ENCODE assay signal across 16 cellular contexts in genomic region chr21:45699966-45700365, GRCh38. TPM values are rescaled to one million over a fixed set of nuclear protein-coding genes. Genes with fewer than 3 reads are reported as not detected.
A peak's percentile ranks its signal among the peaks of the same experiment; 100 is the strongest.
DNase-seq lines count a peak whose midpoint lies in the region; ATAC-seq lines count a peak whose summit lies in the region.
"Had no signal": no experiment of that assay in that cellular context is flagged by ENCODE, and none has a peak within 500 bp of the region (broad histone marks: within the 10 kb centered on the region; RNA-seq: fewer than 3 reads in every experiment).

No MANE protein-coding gene starts in this region.

- intact Hi-C loops in activated CD4-positive, alpha-beta memory T cell treated with anti-CD3 and anti-CD28 coated beads for 36 hours (cut with micrococcal nuclease): loop anchor here (2.0 kb wide), 2 partner anchors 109 to 119 kb away; no protein-coding TSS in a partner anchor

- no peaks in the 10 kb centered on the region for H3K27me3 Mint-ChIP-seq in activated CD4-positive, alpha-beta memory T cell treated with anti-CD3 and anti-CD28 coated beads for 36 hours
- H3K27me3 Mint-ChIP-seq in activated CD4-positive, alpha-beta memory T cell treated with anti-CD3 and anti-CD28 coated beads, Interleukin-2, amount 10 ng/mL, durations not matched to agents 7 days and 5 days: peaks cover 3% of the 10 kb centered on the region

- POLR2A ChIA-PET in activated CD4-positive, alpha-beta memory T cell treated with anti-CD3 and anti-CD28 coated beads for 36 hours (lab: Charles Lee): no interaction called here
- POLR2A ChIA-PET in activated CD4-positive, alpha-beta memory T cell treated with anti-CD3 and anti-CD28 coated beads, Interleukin-2, amount 10 ng/mL, durations not matched to agents 7 days and 5 days (lab: Charles Lee): no interaction called here

- no peak for DNase-seq in activated CD4-positive, alpha-beta memory T cell treated with anti-CD3 and anti-CD28 coated beads for 36 hours
- DNase-seq in activated CD4-positive, alpha-beta memory T cell treated with anti-CD3 and anti-CD28 coated beads, Interleukin-2, amount 10 ng/mL, durations not matched to agents 7 days and 5 days: no peak
- DNase-seq in AG08395 (ENCODE audit: low spot score) (peak; percentile 43), GM04503 (ENCODE audit: low read depth) (peak; percentile 14), COLO668 (lab: John Stamatoyannopoulos, UW; ENCODE audit: unreplicated experiment) (no peak)
- DNase-seq in activated naive CD4-positive, alpha-beta T cell treated with anti-CD3 and anti-CD28 coated beads, Interleukin-2, amount 50 U/mL, for 72 hours (ENCODE audit: low spot score in 2 of 2): no peak
- DNase-seq: NCI-H1436, NCI-H2029, NCI-H2171, NCI-H446 treated with DMSO at 0.1 percent for 48 hours, NCI-H774 had no signal

- H3K36me3 Mint-ChIP-seq in activated CD4-positive, alpha-beta memory T cell treated with anti-CD3 and anti-CD28 coated beads for 36 hours: peaks cover 7% of the 10 kb centered on the region
- H3K36me3 Mint-ChIP-seq in activated CD4-positive, alpha-beta memory T cell treated with anti-CD3 and anti-CD28 coated beads, Interleukin-2, amount 10 ng/mL, durations not matched to agents 7 days and 5 days (ENCODE audit: low read depth): peaks cover 6% of the 10 kb centered on the region
- peaks cover 0 to 31% of the 10 kb centered on the region in 2 donors for H3K36me3 Mint-ChIP-seq in activated naive CD4-positive, alpha-beta T cell treated with anti-CD3 and anti-CD28 coated beads, Interleukin-2, amount 50 U/mL, for 72 hours
- H3K36me3 Mint-ChIP-seq: CD14-positive monocyte had no signal

- ATAC-seq in activated naive CD4-positive, alpha-beta T cell treated with anti-CD3 and anti-CD28 coated beads, Interleukin-2, amount 50 U/mL, for 72 hours: peak in 1 of 2 donors; percentile 48
- no peak for ATAC-seq in GM21367 (IDR thresholded peaks at IDR 0.05; ENCODE audit: unreplicated experiment)
- ATAC-seq in HG03565 (IDR thresholded peaks at IDR 0.05; ENCODE audit: unreplicated experiment): no peak
- ATAC-seq: GM12878, HepG2 had no signal

- peaks cover 19% of the 10 kb centered on the region for H3K4me1 Mint-ChIP-seq in activated CD4-positive, alpha-beta memory T cell treated with anti-CD3 and anti-CD28 coated beads for 36 hours (ENCODE audit: low read depth)
- H3K4me1 Mint-ChIP-seq in activated CD4-positive, alpha-beta memory T cell treated with anti-CD3 and anti-CD28 coated beads, Interleukin-2, amount 10 ng/mL, durations not matched to agents 7 days and 5 days: peaks cover 28% of the 10 kb centered on the region
- H3K4me1 Mint-ChIP-seq: CD14-positive monocyte had no signal

- H3K27ac Mint-ChIP-seq in activated CD4-positive, alpha-beta memory T cell treated with anti-CD3 and anti-CD28 coated beads for 36 hours: peak overlapping the region; percentile 60
- H3K27ac Mint-ChIP-seq in activated CD4-positive, alpha-beta memory T cell treated with anti-CD3 and anti-CD28 coated beads, Interleukin-2, amount 10 ng/mL, durations not matched to agents 7 days and 5 days: no peak overlapping the region
- H3K27ac Mint-ChIP-seq in activated naive CD4-positive, alpha-beta T cell treated with anti-CD3 and anti-CD28 coated beads, Interleukin-2, amount 50 U/mL, for 72 hours: peak overlapping the region; percentile 58 to 69
- H3K27ac Mint-ChIP-seq: CD14-positive monocyte had no signal

- CTCF ChIA-PET in activated CD4-positive, alpha-beta memory T cell treated with anti-CD3 and anti-CD28 coated beads for 36 hours (lab: Charles Lee): no interaction called here
- CTCF ChIA-PET in activated CD4-positive, alpha-beta memory T cell treated with anti-CD3 and anti-CD28 coated beads, Interleukin-2, amount 10 ng/mL, durations not matched to agents 7 days and 5 days (lab: Charles Lee): no interaction called here

- H3K9me3 Mint-ChIP-seq in activated CD4-positive, alpha-beta memory T cell treated with anti-CD3 and anti-CD28 coated beads for 36 hours: peaks cover 4% of the 10 kb centered on the region
- H3K9me3 Mint-ChIP-seq in activated CD4-positive, alpha-beta memory T cell treated with anti-CD3 and anti-CD28 coated beads, Interleukin-2, amount 10 ng/mL, durations not matched to agents 7 days and 5 days: peaks cover 7% of the 10 kb centered on the region
- peaks cover 5 to 15% of the 10 kb centered on the region in 2 donors for H3K9me3 Mint-ChIP-seq in activated naive CD4-positive, alpha-beta T cell treated with anti-CD3 and anti-CD28 coated beads, Interleukin-2, amount 50 U/mL, for 72 hours

- H3K4me3 Mint-ChIP-seq in activated CD4-positive, alpha-beta memory T cell treated with anti-CD3 and anti-CD28 coated beads for 36 hours: no peak overlapping the region
- no peak overlapping the region for H3K4me3 Mint-ChIP-seq in activated CD4-positive, alpha-beta memory T cell treated with anti-CD3 and anti-CD28 coated beads, Interleukin-2, amount 10 ng/mL, durations not matched to agents 7 days and 5 days
- H3K4me3 Mint-ChIP-seq: CD14-positive monocyte had no signal

RNA-seq across cellular contexts. Expression of gene PCBP3, which starts 56.4 kb away (rescaled TPM):
- 1 to 10 TPM; 5.3 to 6.6 TPM for total RNA-seq in activated CD4-positive, alpha-beta memory T cell treated with anti-CD3 and anti-CD28 coated beads for 36 hours
- 1 to 10 TPM; 3.4 to 3.9 TPM for total RNA-seq in activated CD4-positive, alpha-beta memory T cell treated with anti-CD3 and anti-CD28 coated beads, Interleukin-2, amount 10 ng/mL, durations not matched to agents 7 days and 5 days
- total RNA-seq in activated naive CD4-positive, alpha-beta T cell treated with anti-CD3 and anti-CD28 coated beads, Interleukin-2, amount 50 U/mL, for 72 hours: 10 to 100 TPM; 19.7 to 26.3 TPM
- total RNA-seq: HepG2 had no signal

Comparison
In these comparisons a context has a peak if more than half of its experiments do, and no peak if none do; other contexts are left out.
1. DNase-seq: peak in AG08395 (single experiment) and GM04503 (single experiment); none in activated CD4-positive, alpha-beta memory T cell treated with anti-CD3 and anti-CD28 coated beads for 36 hours (single experiment), activated CD4-positive, alpha-beta memory T cell treated with anti-CD3 and anti-CD28 coated beads, Interleukin-2, amount 10 ng/mL, durations not matched to agents 7 days and 5 days (single experiment), activated naive CD4-positive, alpha-beta T cell treated with anti-CD3 and anti-CD28 coated beads, Interleukin-2, amount 50 U/mL, for 72 hours (0 of 2) and COLO668 (single experiment).